In genomic region chr7:16422100-16422430, GRCh38 we compare ENCODE assay signal across 1 cellular context.
TF ChIP-seq lines count a peak whose summit lies in the region.

No MANE protein-coding gene starts in this region.

TF ChIP-seq in HepG2, 621 proteins besides CTCF, POLR2A, EP300 and RAD21 (continued from another document):
- TF ChIP-seq PAXIP1 (CRISPR knock-in tag; conservative IDR thresholded peaks at IDR 0.05), result 0 out of 2 replicates have a peak, but pooled peaks have one; percentile 2
- TF ChIP-seq ZNF652 (CRISPR knock-in tag; IDR thresholded peaks at IDR 0.05; ENCODE audit: borderline replicate concordance, low read depth), result peak; percentile 37; the same call in 1 of the 2 replicates
- no peak for TF ChIP-seq ZNF224 (CRISPR knock-in tag; IDR thresholded peaks at IDR 0.05)
- TF ChIP-seq NR1H2 (CRISPR knock-in tag; IDR thresholded peaks at IDR 0.05; ENCODE audit: borderline replicate concordance, low read depth), result no peak
- TF ChIP-seq GMEB2 (CRISPR knock-in tag; IDR thresholded peaks at IDR 0.05; ENCODE audit: low read depth), result no peak
- no peak for TF ChIP-seq ZFP91 (CRISPR knock-in tag; IDR thresholded peaks at IDR 0.05; ENCODE audit: borderline replicate concordance)
- peak; percentile 40; the same call in 1 of the 2 replicates for TF ChIP-seq CEBPG (CRISPR knock-in tag; IDR thresholded peaks at IDR 0.05)
- TF ChIP-seq ZSCAN22 (CRISPR knock-in tag; IDR thresholded peaks at IDR 0.05), result no peak
- no peak for TF ChIP-seq FUBP1 (CRISPR knock-in tag; IDR thresholded peaks at IDR 0.05; ENCODE audit: borderline replicate concordance)
